In the genomic region with DNA sequence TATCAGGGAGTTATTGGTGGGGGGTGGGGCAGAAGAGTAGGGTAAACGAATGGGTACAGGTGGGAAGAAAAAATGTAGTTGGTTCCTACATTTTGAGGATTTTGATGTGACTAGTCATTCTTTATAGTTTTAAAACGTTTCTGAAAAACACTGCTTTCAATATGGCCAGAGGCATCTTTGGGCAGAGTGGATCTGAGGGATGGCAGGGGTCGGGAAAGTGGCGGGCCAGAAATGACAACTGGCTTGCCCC, we compare ENCODE assay signal across 8 cellular contexts. TPM values are rescaled to one million over a fixed set of nuclear protein-coding genes. Genes with fewer than 3 reads are reported as not detected.
DNase-seq lines count a peak whose midpoint lies in the region; ATAC-seq, FAIRE-seq and TF ChIP-seq lines count a peak whose summit lies in the region.

No MANE protein-coding gene starts in this region.

- intact Hi-C loops in GM12878 (cut with micrococcal nuclease; ENCODE audit: unreplicated experiment), result no loop called here

- no peaks in the 10 kb centered on the region for H3K27me3 Mint-ChIP-seq in activated naive CD4-positive, alpha-beta T cell treated with anti-CD3 and anti-CD28 coated beads, Interleukin-2, amount 50 U/mL, for 24 hours
- H3K27me3 Mint-ChIP-seq in memory B cell, result no peaks in the 10 kb centered on the region

- RAD21 ChIA-PET in GM12878 (lab: Charles Lee; ENCODE audit: unreplicated experiment), result interaction anchor here (0.6 to 1.3 kb wide), 5 partner anchors 11 to 862 kb away, joined by 3 read pairs; no protein-coding TSS in a partner anchor

- H3K4me2 ChIP-seq in GM12878 (ENCODE audit: control insufficient read depth, insufficient read depth), result peak overlapping the region; percentile 71

- peak overlapping the region; percentile 94 for H3K4me3 Mint-ChIP-seq in activated naive CD4-positive, alpha-beta T cell treated with anti-CD3 and anti-CD28 coated beads, Interleukin-2, amount 50 U/mL, for 24 hours
- H3K4me3 Mint-ChIP-seq in memory B cell, result peak overlapping the region; percentile 98

- no peaks in the 10 kb centered on the region for H3K27me3 ChIP-seq in GM12878 (replicated peaks in 1 of 2; ENCODE audit: control insufficient read depth in 2 of 2, insufficient read depth in 2 of 2, low read length in 1 of 2)
- no peaks in the 10 kb centered on the region for H3K27me3 ChIP-seq in upper lobe of left lung

- SMC1A ChIA-PET in GM12878 (lab: Charles Lee; ENCODE audit: uncharacterized antibody, unreplicated experiment), result interaction anchor here (1.2 kb wide), 1 partner anchor 96 kb away, joined by 3 read pairs; no protein-coding TSS in a partner anchor

- H3K27ac ChIP-seq in GM12878 (ENCODE audit: control insufficient read depth, insufficient read depth), result peak overlapping the region; percentile 43; the same call in 1 of the 2 replicates
- peak overlapping the region; percentile 86 to 93 (median 92) for H3K27ac ChIP-seq in upper lobe of left lung

- no peak for TF ChIP-seq EP300 in GM12878 (IDR thresholded peaks at IDR 0.05; ENCODE audit: borderline replicate concordance in 1 of 2, control insufficient read depth in 1 of 2, low read depth in 2 of 2, low read length in 2 of 2)
- no peak for TF ChIP-seq EP300 in upper lobe of left lung (IDR thresholded peaks at IDR 0.05)

- no peaks in the 10 kb centered on the region for H3K36me3 Mint-ChIP-seq in activated naive CD4-positive, alpha-beta T cell treated with anti-CD3 and anti-CD28 coated beads, Interleukin-2, amount 50 U/mL, for 24 hours
- H3K36me3 Mint-ChIP-seq in memory B cell, result no peaks in the 10 kb centered on the region

- H3K4me1 ChIP-seq in GM12878 (ENCODE audit: control insufficient read depth, insufficient read depth, low read length) (peaks cover 7% of the 10 kb centered on the region; the same call in 1 of the 2 replicates), upper lobe of left lung (peaks cover 8 to 21% (median 18%) of the 10 kb centered on the region in 4 donors)

- no peak for FAIRE-seq in GM12878 (lab: Jason Lieb, UNC)

- ATAC-seq in GM12878 (no peak), memory B cell (ENCODE audit: low read depth) (no peak), upper lobe of left lung (ENCODE audit: low FRiP score in 2 of 2) (no peak), GM18511 (IDR thresholded peaks at IDR 0.05; ENCODE audit: unreplicated experiment) (no peak)

- in situ Hi-C loops in GM12878 (cut with MboI), result no loop called here

- H3K4me1 Mint-ChIP-seq in activated naive CD4-positive, alpha-beta T cell treated with anti-CD3 and anti-CD28 coated beads, Interleukin-2, amount 50 U/mL, for 24 hours, result peaks cover 57% of the 10 kb centered on the region
- peaks cover 28% of the 10 kb centered on the region for H3K4me1 Mint-ChIP-seq in memory B cell

- no peak for TF ChIP-seq RAD21 in GM12878 (IDR thresholded peaks at IDR 0.05; ENCODE audit: insufficient read depth, low read depth, low read length)

- POLR2A ChIA-PET in GM12878 (lab: Charles Lee), result interaction anchor here (0.7 to 2.1 kb wide), 6 partner anchors 40 to 184 kb away, joined by 3 to 9 read pairs (median 4); no protein-coding TSS in a partner anchor

- no peak for DNase-seq in activated naive CD4-positive, alpha-beta T cell (lab: John Stamatoyannopoulos, UW)
- DNase-seq in GM12878 (ENCODE audit: low read depth, low spot score) (no peak), memory B cell (ENCODE audit: low spot score in 2 of 2) (no peak), upper lobe of left lung (no peak), NAMALWA (ENCODE audit: low spot score) (no peak), SKM-1 (lab: John Stamatoyannopoulos, UW; ENCODE audit: unreplicated experiment) (no peak)

- 11% methylated on average over 4 of the region's 4 CpGs for WGBS in GM12878 (ENCODE audit: insufficient coverage, insufficient replicate concordance, low lambda C conversion rate, missing lambda C conversion rate)
- WGBS in upper lobe of left lung, 2 donors, result 5 to 12% methylated on average over 4 of the region's 4 CpGs

- no peak for TF ChIP-seq CTCF in GM12878 (IDR thresholded peaks at IDR 0.05 in 2 of 3, conservative IDR thresholded peaks at IDR 0.05 in 1 of 3; ENCODE audit: control insufficient read depth in 2 of 3, extremely low read depth in 1 of 3, insufficient read depth in 1 of 3, low read depth in 3 of 3, low read length in 3 of 3)
- no peak for TF ChIP-seq CTCF in upper lobe of left lung (IDR thresholded peaks at IDR 0.05)

- H3K9me3 ChIP-seq in GM12878 (replicated peaks; ENCODE audit: control insufficient read depth, insufficient read depth, low read length) (no peaks in the 10 kb centered on the region), upper lobe of left lung (no peaks in the 10 kb centered on the region)

- H3K79me2 ChIP-seq in GM12878 (ENCODE audit: control insufficient read depth, insufficient read depth, low read length), result peaks cover 6% of the 10 kb centered on the region

- CTCF ChIA-PET in GM12878 (lab: Yijun Ruan, JAX), result interaction anchor here (0.6 to 1.5 kb wide), 3 partner anchors 95 to 184 kb away, joined by 3 to 4 read pairs (median 4); a partner anchor contains a TSS

- peak overlapping the region; percentile 69 for H2AFZ ChIP-seq in GM12878 (ENCODE audit: control insufficient read depth, low read depth, low read length)

- H3K36me3 ChIP-seq in GM12878 (ENCODE audit: control insufficient read depth in 2 of 2, insufficient read depth in 2 of 2, low read length in 1 of 2), result no peaks in the 10 kb centered on the region
- H3K36me3 ChIP-seq in upper lobe of left lung, result no peaks in the 10 kb centered on the region

- H3K4me3 ChIP-seq in GM12878 (peak overlapping the region; percentile 83), upper lobe of left lung (peak overlapping the region; percentile 25 to 76 (median 66))

- no peaks in the 10 kb centered on the region for H3K9me3 Mint-ChIP-seq in activated naive CD4-positive, alpha-beta T cell treated with anti-CD3 and anti-CD28 coated beads, Interleukin-2, amount 50 U/mL, for 24 hours
- H3K9me3 Mint-ChIP-seq in memory B cell, result no peaks in the 10 kb centered on the region

- TF ChIP-seq POLR2A in GM12878 (IDR thresholded peaks at IDR 0.05; ENCODE audit: low read depth, low read length) (no peak), upper lobe of left lung (IDR thresholded peaks at IDR 0.05) (no peak)

- peak overlapping the region; percentile 60 for H3K9ac ChIP-seq in GM12878 (ENCODE audit: control insufficient read depth, insufficient read depth, low read length)

- H3K27ac Mint-ChIP-seq in activated naive CD4-positive, alpha-beta T cell treated with anti-CD3 and anti-CD28 coated beads, Interleukin-2, amount 50 U/mL, for 24 hours, result peak overlapping the region; percentile 96
- H3K27ac Mint-ChIP-seq in memory B cell, result peak overlapping the region; percentile 97

- BruUV-seq in GM12878 (replicated peaks; lab: Mats Ljungman, UMichigan), result TSS peak; percentile 94

- H4K20me1 ChIP-seq in GM12878 (ENCODE audit: control insufficient read depth, insufficient read depth), result no peaks in the 10 kb centered on the region

TF ChIP-seq in GM12878, 131 proteins besides CTCF, POLR2A, EP300 and RAD21 (continues in another document):
- no peak for TF ChIP-seq POLR2AphosphoS2 (IDR thresholded peaks at IDR 0.05; ENCODE audit: low read depth, low read length)
- no peak for TF ChIP-seq KLF5 (IDR thresholded peaks at IDR 0.05; ENCODE audit: partially characterized antibody)
- TF ChIP-seq JUNB (IDR thresholded peaks at IDR 0.05), result no peak
- no peak for TF ChIP-seq MTA3 (IDR thresholded peaks at IDR 0.05; ENCODE audit: borderline replicate concordance, low read length)
- no peak for TF ChIP-seq POU2F2 (IDR thresholded peaks at IDR 0.05; ENCODE audit: borderline replicate concordance, low read depth, low read length)
- TF ChIP-seq ESRRA (IDR thresholded peaks at IDR 0.05; ENCODE audit: low read length), result no peak
- no peak for TF ChIP-seq TAF1 (IDR thresholded peaks at IDR 0.05; ENCODE audit: borderline replicate concordance, low read depth, low read length)
- 0 out of 2 replicates have a peak, but pooled peaks have one; percentile 37 for TF ChIP-seq YY1 (IDR thresholded peaks at IDR 0.05; ENCODE audit: low read depth, low read length)
- TF ChIP-seq RBBP5 (conservative IDR thresholded peaks at IDR 0.05), result no peak
- no peak for TF ChIP-seq CEBPB (IDR thresholded peaks at IDR 0.05; ENCODE audit: borderline replicate concordance in 1 of 2, low read depth in 2 of 2, low read length in 2 of 2)
- TF ChIP-seq MTA2 (IDR thresholded peaks at IDR 0.05; ENCODE audit: low read depth), result peak; percentile 22; the same call in 1 of the 2 replicates
- TF ChIP-seq ZNF217 (IDR thresholded peaks at IDR 0.05), result no peak
- TF ChIP-seq, protein P1, sequence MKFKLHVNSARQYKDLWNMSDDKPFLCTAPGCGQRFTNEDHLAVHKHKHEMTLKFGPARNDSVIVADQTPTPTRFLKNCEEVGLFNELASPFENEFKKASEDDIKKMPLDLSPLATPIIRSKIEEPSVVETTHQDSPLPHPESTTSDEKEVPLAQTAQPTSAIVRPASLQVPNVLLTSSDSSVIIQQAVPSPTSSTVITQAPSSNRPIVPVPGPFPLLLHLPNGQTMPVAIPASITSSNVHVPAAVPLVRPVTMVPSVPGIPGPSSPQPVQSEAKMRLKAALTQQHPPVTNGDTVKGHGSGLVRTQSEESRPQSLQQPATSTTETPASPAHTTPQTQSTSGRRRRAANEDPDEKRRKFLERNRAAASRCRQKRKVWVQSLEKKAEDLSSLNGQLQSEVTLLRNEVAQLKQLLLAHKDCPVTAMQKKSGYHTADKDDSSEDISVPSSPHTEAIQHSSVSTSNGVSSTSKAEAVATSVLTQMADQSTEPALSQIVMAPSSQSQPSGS (IDR thresholded peaks at IDR 0.05; ENCODE audit: low read length), result no peak
- TF ChIP-seq HDAC2 (IDR thresholded peaks at IDR 0.05), result no peak

RNA-seq across cellular contexts. Expression of a gene that starts 0.5 kb away (rescaled TPM):
- total RNA-seq in GM12878 (2013; cell fraction: nucleolus; rRNA removed), result 4.7 and 5.1 TPM in 2 replicates
- total RNA-seq in GM12878 (2014; rRNA removed) (20.3 and 24.3 TPM in 2 replicates), GM12878 (2014; rRNA removed; fragmentation: Illumina TruSeq; extraction: Trizol) (11.6 and 12.0 TPM in 2 replicates), GM12878 (2021) (8.7 and 9.6 TPM in 2 replicates), upper lobe of left lung (10 to 100 TPM in 1 of 6 donors, 1 to 10 TPM in 4, not detected in 1; 4.7 to 18.8 (median 7.7) TPM)
- polyA plus RNA-seq in GM12878 (2011; ENCODE audit: low read depth), result 6.3 TPM
- polyA plus RNA-seq in GM12878 (2011; rRNA removed) (28.1 and 34.9 TPM in 2 replicates), GM12878 (2014; fragmentation: Illumina TruSeq; extraction: Trizol) (12.8 and 15.5 TPM in 2 replicates), GM12878 (2014; fragmentation: Nextera tagmentation; extraction: Ambion mirVana) (1 to 10 TPM; 1.6 to 7.7 TPM), GM12878 (2014; rRNA removed) (17.8 and 20.5 TPM in 2 replicates), GM12878 (2016; fragmentation: Nextera tagmentation; extraction: Ambion mirVana) (10 to 100 TPM; 17.5 to 18.8 TPM)
- 20.5 and 20.8 TPM in 2 replicates for polyA plus RNA-seq in GM12878 (2011; cell fraction: cytosol; rRNA removed)
- 8.0 and 8.9 TPM in 2 replicates for polyA plus RNA-seq in GM12878 (2011; cell fraction: nucleus; rRNA removed)
- 8.8 and 13.4 TPM in 2 replicates for polyA plus RNA-seq in GM12878 (2012)
- 7.7 and 13.5 TPM in 2 replicates for polyA minus RNA-seq in GM12878 (2011; rRNA and poly(A)+ RNA removed)
- 2.9 and 3.3 TPM in 2 replicates for polyA minus RNA-seq in GM12878 (2011; cell fraction: cytosol; rRNA and poly(A)+ RNA removed)
- polyA minus RNA-seq in GM12878 (2011; cell fraction: nucleus; rRNA and poly(A)+ RNA removed), result 3.9 and 5.7 TPM in 2 replicates
